ENCODE assay signal across 27 cellular contexts in the genomic region with DNA sequence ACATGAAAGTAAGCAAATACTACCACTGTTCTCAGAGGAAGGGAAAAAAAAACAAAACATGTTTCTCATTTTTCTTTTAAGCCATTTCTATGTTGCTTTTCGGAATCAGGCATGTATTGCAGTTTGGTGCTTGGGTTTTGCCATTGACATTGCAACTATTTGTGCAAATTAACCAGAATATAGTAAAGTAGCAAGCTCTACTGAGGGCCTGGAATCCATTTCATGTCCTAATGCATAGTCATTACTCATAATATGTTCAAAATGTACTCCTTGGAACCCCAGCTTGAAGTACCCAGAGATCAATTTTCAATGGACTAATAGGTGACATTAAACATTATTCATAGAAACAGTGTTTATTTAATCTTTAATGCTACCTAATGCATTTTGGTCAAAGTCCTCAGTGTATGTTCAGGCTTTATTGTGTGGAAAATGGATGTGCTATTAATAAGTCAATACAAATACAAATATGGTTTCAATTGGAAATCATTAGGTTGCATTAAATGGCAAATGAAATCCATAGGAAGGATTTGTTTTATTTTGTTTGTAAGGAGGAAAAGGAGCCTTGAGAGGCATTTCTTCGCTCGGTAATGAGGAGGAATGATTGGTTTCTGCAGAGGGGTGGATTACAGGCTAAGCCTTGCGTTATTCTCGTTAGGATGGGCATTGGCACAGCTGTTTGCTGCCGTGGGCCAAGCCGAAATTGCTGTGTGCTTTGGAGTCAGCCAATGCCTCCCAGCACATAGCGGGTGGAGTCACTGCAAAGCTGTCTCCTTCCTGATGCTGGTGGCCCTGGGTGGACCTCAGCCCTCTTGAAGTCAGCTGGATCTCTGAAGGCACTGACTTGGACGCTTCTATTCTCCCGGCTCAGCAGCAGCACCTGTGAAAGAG. TPM values are rescaled to one million over a fixed set of nuclear protein-coding genes. Genes with fewer than 3 reads are reported as not detected.
"Had no signal": no experiment of that assay in that cellular context is flagged by ENCODE, and none has a peak within 500 bp of the region (broad histone marks: within the 10 kb centered on the region; RNA-seq: fewer than 3 reads in every experiment).

No MANE protein-coding gene starts in this region.

- FAIRE-seq: endometrium, islet of Langerhans, keratinocyte had no signal

- H3K4me1 ChIP-seq: colonic mucosa, esophagus squamous epithelium, gastrocnemius medialis, heart right ventricle, left lung, lower lobe of right lung had no signal

- H3K9me3 ChIP-seq: colonic mucosa, esophagus squamous epithelium, gastrocnemius medialis, heart right ventricle, left lung, lower lobe of right lung, mucosa of descending colon had no signal

- ATAC-seq: effector memory CD8-positive, alpha-beta T cell; esophagus mucosa; gastrocnemius medialis; heart right ventricle; left cardiac atrium; left lung; left ventricle myocardium superior; lower lobe of right lung; mucosa of descending colon had no signal

- H3K4me3 ChIP-seq: colonic mucosa, esophagus squamous epithelium, gastrocnemius medialis, heart right ventricle, left lung, lower lobe of right lung, mucosa of descending colon had no signal

- H3K27ac ChIP-seq: colonic mucosa, epithelial cell of prostate, esophagus squamous epithelium, gastrocnemius medialis, heart right ventricle, left lung, lower lobe of right lung had no signal

- H3K27ac Mint-ChIP-seq: dendritic cell treated with granulocyte-macrophage colony-stimulating factor and Interleukin-4, amounts not matched to agents 40 ng/mL and 50 ng/mL, for 4 days; effector memory CD8-positive, alpha-beta T cell; endodermal cell; mesothelial cell of epicardium had no signal

- H3K4me1 Mint-ChIP-seq: mesothelial cell of epicardium had no signal

- H3K4me3 Mint-ChIP-seq: dendritic cell treated with granulocyte-macrophage colony-stimulating factor and Interleukin-4, amounts not matched to agents 40 ng/mL and 50 ng/mL, for 4 days; effector memory CD8-positive, alpha-beta T cell; endodermal cell; mesothelial cell of epicardium had no signal

- H3K9me3 Mint-ChIP-seq: endodermal cell, mesothelial cell of epicardium had no signal

- H3K36me3 Mint-ChIP-seq: mesothelial cell of epicardium had no signal

- DNase-seq: colonic mucosa; cortex of kidney; effector CD8-positive, alpha-beta T cell; effector memory CD8-positive, alpha-beta T cell; endodermal cell; erythroblast; esophagus squamous epithelium; foreskin fibroblast; foreskin melanocyte; gastrocnemius medialis; glutamatergic neuron; heart right ventricle; hippocampal formation; left cardiac atrium; left lung; left ventricle myocardium superior; lower lobe of right lung; mesenchymal stem cell; mucosa of descending colon had no signal

- H3K36me3 ChIP-seq: colonic mucosa, esophagus squamous epithelium, gastrocnemius medialis, heart right ventricle, left lung, lower lobe of right lung had no signal

- H3K27me3 Mint-ChIP-seq: dendritic cell treated with granulocyte-macrophage colony-stimulating factor and Interleukin-4, amounts not matched to agents 40 ng/mL and 50 ng/mL, for 4 days; effector memory CD8-positive, alpha-beta T cell had no signal

- H3K27me3 ChIP-seq: colonic mucosa, gastrocnemius medialis had no signal

RNA-seq across cellular contexts. Expression of a gene that starts 56.4 kb away (rescaled TPM):
- total RNA-seq: myocyte had no signal
- polyA plus RNA-seq: keratinocyte had no signal
